12 cellular contexts compared by ENCODE assay signal in genomic region chr2:127515383-127515915, GRCh38. TPM values are rescaled to one million over a fixed set of nuclear protein-coding genes. Genes with fewer than 3 reads are reported as not detected.
DNase-seq lines count a peak whose midpoint lies in the region; ATAC-seq, FAIRE-seq and TF ChIP-seq lines count a peak whose summit lies in the region.
"Had no signal": no experiment of that assay in that cellular context is flagged by ENCODE, and none has a peak within 500 bp of the region (broad histone marks: within the 10 kb centered on the region; RNA-seq: fewer than 3 reads in every experiment).

No MANE protein-coding gene starts in this region.

- H3K9me3 ChIP-seq in IMR-90 (ENCODE audit: control insufficient read depth, insufficient read depth, low read length) = no peaks in the 10 kb centered on the region

- H3K56ac ChIP-seq in IMR-90 (ENCODE audit: extremely low read depth, insufficient read depth, low read length) = no peak overlapping the region

- BruUV-seq in IMR-90 (replicated peaks; lab: Mats Ljungman, UMichigan) = no TSS peak

- H2AFZ ChIP-seq in IMR-90 (replicated peaks; ENCODE audit: low read length, poor library complexity) = no peak overlapping the region

- H4K5ac ChIP-seq in IMR-90 (ENCODE audit: low read depth, low read length) = no peak overlapping the region

- peaks cover 14% of the 10 kb centered on the region for H3K9me1 ChIP-seq in IMR-90 (ENCODE audit: insufficient read depth, low read length)

- H3K4me1 ChIP-seq in IMR-90 (ENCODE audit: control insufficient read depth, insufficient read depth, low read length) = peaks cover 2% of the 10 kb centered on the region

- no peak overlapping the region for H2BK120ac ChIP-seq in IMR-90 (ENCODE audit: low read depth, low read length)

- H2BK15ac ChIP-seq in IMR-90 (ENCODE audit: low read depth, low read length) = no peak overlapping the region

- TF ChIP-seq POLR2A in IMR-90 (IDR thresholded peaks at IDR 0.05; ENCODE audit: low read depth, low read length) = no peak
- TF ChIP-seq POLR2A in H54 (IDR thresholded peaks at IDR 0.05; ENCODE audit: low read depth, low read length) = no peak

- H3K4ac ChIP-seq in IMR-90 (ENCODE audit: low read depth, low read length) = no peak overlapping the region

- in situ Hi-C loops in IMR-90 (cut with MboI; ENCODE audit: low sequenced_read_pairs) = no loop called here

- H3K27me3 ChIP-seq in IMR-90 (ENCODE audit: control insufficient read depth, insufficient read depth, low read length) (no peaks in the 10 kb centered on the region), layer of hippocampus (ENCODE audit: control insufficient read depth, insufficient read depth, low read length) (no peaks in the 10 kb centered on the region)

- no peak for TF ChIP-seq RAD21 in IMR-90 (IDR thresholded peaks at IDR 0.05; ENCODE audit: low read length)

- peaks cover 53% of the 10 kb centered on the region for H4K20me1 ChIP-seq in IMR-90 (ENCODE audit: insufficient read depth, low read length)

- DNase-seq in IMR-90 (no peak), caudate nucleus (lab: John Stamatoyannopoulos, UW) (no peak), GOT3 (lab: John Stamatoyannopoulos, UW) (no peak), H54 (ENCODE audit: insufficient read length, low spot score) (no peak)
- DNase-seq: DMS79 treated with DMSO at 0.1 percent for 48 hours; NCI-H1092 treated with DMSO at 0.1 percent for 48 hours; stimulated activated CD8-positive, alpha-beta memory T cell treated with anti-CD3 and anti-CD28 coated beads, Interleukin-4, amount 100 ng/mL, for 48 hours had no signal

- no peak for FAIRE-seq in H54 (lab: Jason Lieb, UNC)

- peaks cover 64% of the 10 kb centered on the region for H3K4me1 Mint-ChIP-seq in stimulated activated memory B cell treated with anti-CD40 and anti-IgM and Interleukin-4, amounts not matched to agents 10 μg/mL and 1 μg/mL and 100 μg/mL, for 72 hours

- intact Hi-C loops in IMR-90 (cut with micrococcal nuclease) = no loop called here

- CTCF ChIA-PET in IMR-90 (lab: Yijun Ruan, JAX) = interaction anchor here (1.0 kb wide), 1 partner anchor 9 kb away, joined by 3 read pairs; no protein-coding TSS in a partner anchor

- H3K27ac ChIP-seq in IMR-90 (ENCODE audit: insufficient read depth, low read length) (no peak overlapping the region), caudate nucleus (ENCODE audit: low read depth, low read length) (peak overlapping the region; percentile 72), layer of hippocampus (ENCODE audit: low read depth, low read length) (peak overlapping the region; percentile 86)

- H3K79me1 ChIP-seq in IMR-90 (ENCODE audit: low read depth in 1 of 2, low read length in 2 of 2) = peaks cover 37 to 68% of the 10 kb centered on the region in 2 experiments

- dilution Hi-C loops in IMR-90 (cut with HindIII; ENCODE audit: low sequenced_read_pairs, unreplicated experiment) = no loop called here

- H3K9me3 Mint-ChIP-seq in stimulated activated memory B cell treated with anti-CD40 and anti-IgM and Interleukin-4, amounts not matched to agents 10 μg/mL and 1 μg/mL and 100 μg/mL, for 72 hours = no peaks in the 10 kb centered on the region

- no peak overlapping the region for H2BK20ac ChIP-seq in IMR-90 (ENCODE audit: low read depth, low read length)

- H3K4me3 ChIP-seq in IMR-90 (ENCODE audit: insufficient read depth, low read depth, low read length) = no peak overlapping the region
- H3K4me3 ChIP-seq: skin epidermis had no signal

- H3K36me3 Mint-ChIP-seq in stimulated activated memory B cell treated with anti-CD40 and anti-IgM and Interleukin-4, amounts not matched to agents 10 μg/mL and 1 μg/mL and 100 μg/mL, for 72 hours = peaks cover 63% of the 10 kb centered on the region

- H3K36me3 ChIP-seq in IMR-90 (ENCODE audit: control insufficient read depth, insufficient read depth, low read length) = peaks cover 18% of the 10 kb centered on the region

- peak overlapping the region; percentile 36 for H3K27ac Mint-ChIP-seq in stimulated activated memory B cell treated with anti-CD40 and anti-IgM and Interleukin-4, amounts not matched to agents 10 μg/mL and 1 μg/mL and 100 μg/mL, for 72 hours

- TF ChIP-seq CTCF in IMR-90 (conservative IDR thresholded peaks at IDR 0.05; ENCODE audit: low read depth, low read length) = no peak

- no peak overlapping the region for H4K8ac ChIP-seq in IMR-90 (ENCODE audit: low read depth in 2 of 2, low read length in 2 of 2)

- H3K9ac ChIP-seq in IMR-90 (ENCODE audit: low read depth, low read length) = no peak overlapping the region

- no peak overlapping the region for H4K91ac ChIP-seq in IMR-90 (ENCODE audit: insufficient read depth, low read depth, low read length)

- no peaks in the 10 kb centered on the region for H3K27me3 Mint-ChIP-seq in stimulated activated memory B cell treated with anti-CD40 and anti-IgM and Interleukin-4, amounts not matched to agents 10 μg/mL and 1 μg/mL and 100 μg/mL, for 72 hours

- 0 out of 2 replicates have a peak overlapping the region, but pooled peaks have one; percentile 23 for H2AK5ac ChIP-seq in IMR-90 (ENCODE audit: low read depth, low read length)

- H3K14ac ChIP-seq in IMR-90 (replicated peaks; ENCODE audit: low read depth, low read length) = peak overlapping the region; percentile 41; the same call in 1 of the 2 replicates

- H3K18ac ChIP-seq in IMR-90 (ENCODE audit: low read depth, low read length) = no peak overlapping the region

- no peak overlapping the region for H3K4me2 ChIP-seq in IMR-90 (ENCODE audit: low read depth, low read length)

- H2BK5ac ChIP-seq in IMR-90 (ENCODE audit: low read depth, low read length, poor library complexity, severe bottlenecking) = no peak overlapping the region

- H3K23ac ChIP-seq in IMR-90 (ENCODE audit: low read depth, low read length) = no peak overlapping the region

- H3K4me3 Mint-ChIP-seq in stimulated activated memory B cell treated with anti-CD40 and anti-IgM and Interleukin-4, amounts not matched to agents 10 μg/mL and 1 μg/mL and 100 μg/mL, for 72 hours = no peak overlapping the region

- WGBS in IMR-90 (ENCODE audit: extremely low coverage in 2 of 2, insufficient read length in 1 of 2), 2 experiments = 60% methylated on average over 1 of the region's 6 CpGs; no CpG with 5 or more reads in 1 of the 2 experiments

- H2AK9ac ChIP-seq in IMR-90 (replicated peaks; ENCODE audit: low read depth, low read length, poor library complexity) = no peak overlapping the region

- POLR2A ChIA-PET in IMR-90 (lab: Charles Lee; ENCODE audit: unreplicated experiment) = interaction anchor here (0.9 kb wide), 1 partner anchor 11 kb away, joined by 3 read pairs; the partner anchor contains the start of gene IWS1

- ATAC-seq in IMR-90 (ENCODE audit: low read depth) = peak; percentile 33
- ATAC-seq in stimulated activated memory B cell treated with anti-CD40 and anti-IgM and Interleukin-4, amounts not matched to agents 10 μg/mL and 1 μg/mL and 100 μg/mL, for 72 hours = peak; percentile 53
- no peak for ATAC-seq in HG03280 (IDR thresholded peaks at IDR 0.05; ENCODE audit: unreplicated experiment)
- ATAC-seq in HG03135 (IDR thresholded peaks at IDR 0.05; ENCODE audit: unreplicated experiment) = no peak

TF ChIP-seq in IMR-90, 13 proteins besides CTCF, POLR2A, EP300 and RAD21:
- no peak for TF ChIP-seq ELK1 (IDR thresholded peaks at IDR 0.05; ENCODE audit: borderline replicate concordance, low read depth, low read length)
- TF ChIP-seq RFX5 (IDR thresholded peaks at IDR 0.05; ENCODE audit: low read depth, low read length) = no peak
- no peak for TF ChIP-seq RCOR1 (IDR thresholded peaks at IDR 0.05; ENCODE audit: insufficient replicate concordance, low read length)

RNA-seq across cellular contexts. Expression of gene IWS1, which starts 10.8 kb away (rescaled TPM):
- 50.0 and 52.5 TPM in 2 replicates for total RNA-seq in IMR-90 (2012; rRNA removed)
- polyA plus RNA-seq in IMR-90 (2012; rRNA removed) = 31.0 and 31.5 TPM in 2 replicates
- 10.2 and 17.5 TPM in 2 replicates for polyA plus RNA-seq in IMR-90 (2012; cell fraction: cytosol; rRNA removed)
- polyA plus RNA-seq in IMR-90 (2012; cell fraction: nucleus; rRNA removed; ENCODE audit: low replicate concordance) = 7.8 and 24.1 TPM in 2 replicates

RNA-seq across cellular contexts. Expression of gene MYO7B, which starts 20.0 kb away (rescaled TPM):
- total RNA-seq in IMR-90 (2012; rRNA removed) = 0.18 and 0.28 TPM in 2 replicates
- polyA plus RNA-seq in IMR-90 (2012; rRNA removed) = 0.46 and 0.55 TPM in 2 replicates
- 0.14 and 0.17 TPM in 2 replicates for polyA plus RNA-seq in IMR-90 (2012; cell fraction: cytosol; rRNA removed)
- 0.49 and 1.3 TPM in 2 replicates for polyA plus RNA-seq in IMR-90 (2012; cell fraction: nucleus; rRNA removed; ENCODE audit: low replicate concordance)

Comparison
In these comparisons a context has a peak if more than half of its experiments do, and no peak if none do; other contexts are left out.
1. ATAC-seq: peak in IMR-90 (single experiment) and stimulated activated memory B cell treated with anti-CD40 and anti-IgM and Interleukin-4, amounts not matched to agents 10 μg/mL and 1 μg/mL and 100 μg/mL, for 72 hours (single experiment); none in HG03280 (single experiment) and HG03135 (single experiment).